In genomic region chr11:83724704-83725114, GRCh38 we compare ENCODE assay signal across 11 cellular contexts.
DNase-seq lines count a peak whose midpoint lies in the region; ATAC-seq and TF ChIP-seq lines count a peak whose summit lies in the region.
"Had no signal": no experiment of that assay in that cellular context is flagged by ENCODE, and none has a peak within 500 bp of the region (broad histone marks: within the 10 kb centered on the region; RNA-seq: fewer than 3 reads in every experiment).

No MANE protein-coding gene starts in this region.

- H3K9me3 ChIP-seq in right lobe of liver (no peaks in the 10 kb centered on the region), transverse colon (no peaks in the 10 kb centered on the region)
- H3K9me3 ChIP-seq: tibial nerve had no signal

- H3K36me3 ChIP-seq in right lobe of liver (no peaks in the 10 kb centered on the region), transverse colon (no peaks in the 10 kb centered on the region)
- H3K36me3 ChIP-seq: tibial nerve had no signal

- ATAC-seq in right lobe of liver = peak; percentile 86 to 91 (median 88)
- ATAC-seq: activated CD4-positive, CD25-positive, alpha-beta regulatory T cell treated with anti-CD3 and anti-CD28 coated beads, Interleukin-2, amount 50 U/mL, for 24 hours; HCT116 had no signal

- DNase-seq in DMS 273 (lab: John Stamatoyannopoulos, UW; ENCODE audit: unreplicated experiment) = peak; percentile 7
- no peak for DNase-seq in DMS 273 treated with DMSO at 0.1 percent for 48 hours (lab: John Stamatoyannopoulos, UW)
- peak; percentile 13 for DNase-seq in choroid plexus epithelial cell (ENCODE audit: low read depth)
- DNase-seq in right lobe of liver = peak; percentile 31 to 70 (median 66)
- DNase-seq in transverse colon = no peak
- DNase-seq in NCI-H524 treated with DMSO at 0.1 percent for 48 hours (lab: John Stamatoyannopoulos, UW) = no peak
- DNase-seq in T-helper 1 cell = no peak
- no peak for DNase-seq in activated CD8-positive, alpha-beta memory T cell treated with anti-CD3 and anti-CD28 coated beads for 24 hours

- intact Hi-C loops in right lobe of liver (cut with DNase I) = loop anchor here in 1 of 2 donors (10.0 kb wide), 1 partner anchor 430 kb away; no protein-coding TSS in a partner anchor
- intact Hi-C loops in transverse colon (cut with DNase I; ENCODE audit: low total_unique reads) = loop anchor here (10.0 kb wide), 1 partner anchor 430 kb away; no protein-coding TSS in a partner anchor

- in situ Hi-C loops in transverse colon (cut with MboI; ENCODE audit: low pct_ligation_motif_present in 1 of 4, low pct_unique_long_range_greater_than_20kb in 1 of 4, low sequenced_read_pairs in 3 of 4) = loop anchor here in 2 of 4 donors (10.0 to 25.0 kb wide), 2 partner anchors 412 to 430 kb away; no protein-coding TSS in a partner anchor

- H3K27ac ChIP-seq in right lobe of liver (peak overlapping the region in 2 of 3 donors; percentile 41 to 66), transverse colon (peak overlapping the region in 2 of 4 donors; percentile 10 to 58)

- no peak for TF ChIP-seq EP300 in transverse colon (IDR thresholded peaks at IDR 0.05; ENCODE audit: low read depth)

- TF ChIP-seq POLR2A in right lobe of liver (IDR thresholded peaks at IDR 0.05) = no peak
- no peak for TF ChIP-seq POLR2A in transverse colon (IDR thresholded peaks at IDR 0.05)

- H3K27me3 ChIP-seq in right lobe of liver = no peaks in the 10 kb centered on the region
- H3K27me3 ChIP-seq in transverse colon = no peaks in the 10 kb centered on the region
- H3K27me3 ChIP-seq: tibial nerve had no signal

- H3K4me3 ChIP-seq in choroid plexus epithelial cell (ENCODE audit: low read depth, low read length) = no peak overlapping the region
- peak overlapping the region; percentile 26 to 60 (median 42) for H3K4me3 ChIP-seq in right lobe of liver
- H3K4me3 ChIP-seq in transverse colon = peak overlapping the region in 3 of 4 donors; percentile 7 to 13 (median 7)

- no peak for TF ChIP-seq CTCF in choroid plexus epithelial cell (conservative IDR thresholded peaks at IDR 0.05; ENCODE audit: low read depth, low read length)
- TF ChIP-seq CTCF in right lobe of liver (IDR thresholded peaks at IDR 0.05) = no peak
- no peak for TF ChIP-seq CTCF in transverse colon (IDR thresholded peaks at IDR 0.05)

- H3K4me1 ChIP-seq in right lobe of liver (no peaks in the 10 kb centered on the region), transverse colon (peaks cover 0 to 12% (median 0%) of the 10 kb centered on the region in 4 donors)

- WGBS in right lobe of liver (ENCODE audit: insufficient coverage, low coverage, low lambda C conversion rate, missing lambda C conversion rate) = 4% methylated on average over 3 of the region's 3 CpGs
- 0 to 9% methylated on average over 2 to 3 of the region's 3 CpGs for WGBS in transverse colon (ENCODE audit: low coverage in 1 of 2), 2 donors

Comparison
In these comparisons a context has a peak if more than half of its experiments do, and no peak if none do; other contexts are left out.
1. DNase-seq: peak in DMS 273 (single experiment), choroid plexus epithelial cell (single experiment) and right lobe of liver (3 of 3); none in DMS 273 treated with DMSO at 0.1 percent for 48 hours (single experiment), transverse colon (single experiment), NCI-H524 treated with DMSO at 0.1 percent for 48 hours (single experiment), T-helper 1 cell (0 of 5) and activated CD8-positive, alpha-beta memory T cell treated with anti-CD3 and anti-CD28 coated beads for 24 hours (single experiment).